Comparison of ENCODE assay signal across 12 cellular contexts in the genomic region with DNA sequence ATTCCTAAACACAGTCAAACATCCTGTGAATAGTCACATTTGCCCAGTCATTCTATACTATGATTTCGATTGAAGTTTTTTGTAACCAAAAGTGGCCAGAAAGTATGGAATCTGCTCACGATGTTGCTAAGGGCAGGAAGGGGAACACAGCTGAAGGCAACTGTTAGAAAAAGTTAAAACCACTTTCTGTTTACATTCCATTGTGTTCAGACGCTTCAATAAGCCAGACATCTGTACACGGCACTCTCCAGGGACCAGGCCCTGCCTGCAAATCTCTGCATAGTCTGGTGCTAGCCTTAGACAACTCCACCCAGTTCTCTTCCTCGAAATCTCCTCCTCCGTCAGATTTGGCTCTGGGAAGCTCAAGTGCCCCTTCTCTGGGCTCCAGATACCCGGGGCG. TPM values are rescaled to one million over a fixed set of nuclear protein-coding genes. Genes with fewer than 3 reads are reported as not detected.
DNase-seq lines count a peak whose midpoint lies in the region; ATAC-seq and FAIRE-seq lines count a peak whose summit lies in the region.
"Had no signal": no experiment of that assay in that cellular context is flagged by ENCODE, and none has a peak within 500 bp of the region (broad histone marks: within the 10 kb centered on the region; RNA-seq: fewer than 3 reads in every experiment).

No MANE protein-coding gene starts in this region.

- 7% methylated on average over 8 of the region's 8 CpGs for WGBS in mesenchymal stem cell
- WGBS in neuronal stem cell (ENCODE audit: extremely low coverage in 2 of 2, insufficient read length in 2 of 2, insufficient replicate concordance in 1 of 2), 2 donors = no CpG with 5 or more reads among the region's 8 CpGs

- H3K4me2 ChIP-seq in mesenchymal stem cell (ENCODE audit: low read length, poor library complexity, severe bottlenecking) (no peak overlapping the region), neuronal stem cell (ENCODE audit: insufficient read depth, low read length, poor library complexity, severe bottlenecking) (no peak overlapping the region)

- peak overlapping the region; percentile 3 for H3K9ac ChIP-seq in mesenchymal stem cell (ENCODE audit: low read length)
- H3K9ac ChIP-seq in subcutaneous abdominal adipose tissue (ENCODE audit: low read length in 5 of 5) = peak overlapping the region in 2 of 5 donors; percentile 51 to 59
- no peak overlapping the region for H3K9ac ChIP-seq in neuronal stem cell (ENCODE audit: low read depth, low read length, poor library complexity)

- no peak overlapping the region for H2AFZ ChIP-seq in mesenchymal stem cell (ENCODE audit: low read depth, low read length)
- no peak overlapping the region for H2AFZ ChIP-seq in neuronal stem cell (ENCODE audit: low read length)

- peak; percentile 43 for FAIRE-seq in endometrium (lab: Jason Lieb, UNC)

- ATAC-seq in HG02678 (IDR thresholded peaks at IDR 0.05; ENCODE audit: unreplicated experiment) (no peak), HG02852 (IDR thresholded peaks at IDR 0.05; ENCODE audit: unreplicated experiment) (no peak)

- H3K4me1 ChIP-seq in mesenchymal stem cell (ENCODE audit: control insufficient read depth, insufficient read depth, low read depth, low read length) (peaks cover 2% of the 10 kb centered on the region), subcutaneous abdominal adipose tissue (ENCODE audit: control insufficient read depth in 5 of 5, insufficient read depth in 5 of 5, low read length in 5 of 5) (peaks cover 0 to 11% (median 8%) of the 10 kb centered on the region in 5 donors), neuronal stem cell (ENCODE audit: control insufficient read depth in 2 of 2, insufficient read depth in 1 of 2, low read depth in 1 of 2, low read length in 2 of 2) (no peaks in the 10 kb centered on the region)

- peaks cover 3% of the 10 kb centered on the region for H3K79me1 ChIP-seq in mesenchymal stem cell (replicated peaks; ENCODE audit: low read length, poor library complexity, severe bottlenecking)
- H3K79me1 ChIP-seq in neuronal stem cell (ENCODE audit: low read depth, low read length) = no peaks in the 10 kb centered on the region

- H2BK12ac ChIP-seq in mesenchymal stem cell (ENCODE audit: low read length in 2 of 2) (no peak overlapping the region), neuronal stem cell (ENCODE audit: low read length) (no peak overlapping the region)

- H3K9me3 ChIP-seq in mesenchymal stem cell (ENCODE audit: control insufficient read depth, low read length) = no peaks in the 10 kb centered on the region
- H3K9me3 ChIP-seq in subcutaneous abdominal adipose tissue (ENCODE audit: control insufficient read depth in 5 of 5, low read length in 5 of 5) = no peaks in the 10 kb centered on the region
- H3K9me3 ChIP-seq in neuronal stem cell (replicated peaks in 1 of 2; ENCODE audit: control insufficient read depth in 2 of 2, insufficient read depth in 1 of 2, low read depth in 1 of 2, low read length in 2 of 2) = no peaks in the 10 kb centered on the region

- H2BK15ac ChIP-seq in mesenchymal stem cell (ENCODE audit: low read depth, poor library complexity, severe bottlenecking) (no peak overlapping the region), neuronal stem cell (ENCODE audit: low read length) (no peak overlapping the region)

- peak overlapping the region; percentile 82 for H4K91ac ChIP-seq in mesenchymal stem cell (ENCODE audit: low read length)
- H4K91ac ChIP-seq in neuronal stem cell (ENCODE audit: low read depth, low read length, poor library complexity) = no peak overlapping the region

- H3K4me3 ChIP-seq in mesenchymal stem cell (ENCODE audit: insufficient read depth in 1 of 2, low read depth in 1 of 2, low read length in 2 of 2) = no peak overlapping the region
- peak overlapping the region in 2 of 5 donors; percentile 5 to 37 for H3K4me3 ChIP-seq in subcutaneous abdominal adipose tissue (ENCODE audit: low read depth in 1 of 5, low read length in 5 of 5)
- H3K4me3 ChIP-seq in neuronal stem cell (ENCODE audit: low read length in 2 of 2) = no peak overlapping the region

- no peak overlapping the region for H2BK120ac ChIP-seq in mesenchymal stem cell (ENCODE audit: low read depth, low read length)
- H2BK120ac ChIP-seq in neuronal stem cell (ENCODE audit: low read depth, low read length) = no peak overlapping the region

- H3K4ac ChIP-seq in mesenchymal stem cell (ENCODE audit: low read depth in 1 of 2, low read length in 2 of 2) (peak overlapping the region in 1 of 2 experiments; percentile 46), neuronal stem cell (ENCODE audit: low read length) (no peak overlapping the region)

- peak overlapping the region in 1 of 2 experiments; percentile 87 for H3K18ac ChIP-seq in mesenchymal stem cell (ENCODE audit: low read depth in 1 of 2, low read length in 2 of 2)
- H3K18ac ChIP-seq in neuronal stem cell (ENCODE audit: low read length) = no peak overlapping the region

- H3K27me3 ChIP-seq in mesenchymal stem cell (ENCODE audit: control insufficient read depth in 1 of 2, insufficient read depth in 1 of 2, low read length in 2 of 2) (no peaks in the 10 kb centered on the region), subcutaneous abdominal adipose tissue (ENCODE audit: control insufficient read depth in 5 of 5, insufficient read depth in 4 of 5, low read length in 5 of 5) (no peaks in the 10 kb centered on the region), neuronal stem cell (ENCODE audit: control insufficient read depth in 3 of 3, insufficient read depth in 3 of 3, low read depth in 1 of 3, low read length in 3 of 3) (no peaks in the 10 kb centered on the region)

- H3K14ac ChIP-seq in mesenchymal stem cell (ENCODE audit: low read length in 2 of 2) (no peak overlapping the region), neuronal stem cell (ENCODE audit: low read length) (no peak overlapping the region)

- no peak overlapping the region for H3K23ac ChIP-seq in mesenchymal stem cell (ENCODE audit: low read length in 2 of 2)
- no peak overlapping the region for H3K23ac ChIP-seq in neuronal stem cell (ENCODE audit: low read depth, low read length, poor library complexity)

- H3K27ac ChIP-seq in mesenchymal stem cell (ENCODE audit: low read length, poor library complexity, severe bottlenecking) (peak overlapping the region; percentile 43), subcutaneous abdominal adipose tissue (ENCODE audit: low read depth, low read length) (peak overlapping the region; percentile 17), neuronal stem cell (replicated peaks; ENCODE audit: low read length) (no peak overlapping the region)

- peak overlapping the region; percentile 72 for H4K8ac ChIP-seq in mesenchymal stem cell (ENCODE audit: low read length)
- H4K8ac ChIP-seq in neuronal stem cell (ENCODE audit: low read depth, low read length) = no peak overlapping the region

- H3K36me3 ChIP-seq in mesenchymal stem cell (ENCODE audit: control insufficient read depth in 1 of 2, insufficient read depth in 2 of 2, low read depth in 1 of 2, low read length in 2 of 2) = peaks cover 19 to 24% of the 10 kb centered on the region in 2 experiments
- peaks cover 3 to 16% (median 4%) of the 10 kb centered on the region in 5 donors for H3K36me3 ChIP-seq in subcutaneous abdominal adipose tissue (ENCODE audit: control insufficient read depth in 5 of 5, insufficient read depth in 5 of 5, low read length in 5 of 5)
- H3K36me3 ChIP-seq in neuronal stem cell (replicated peaks in 1 of 2; ENCODE audit: control insufficient read depth in 2 of 2, insufficient read depth in 2 of 2, low read length in 2 of 2) = peaks cover 0 to 18% of the 10 kb centered on the region in 2 donors

- H2AK5ac ChIP-seq in mesenchymal stem cell (ENCODE audit: low read length, severe bottlenecking) = no peak overlapping the region
- H2AK5ac ChIP-seq in neuronal stem cell (ENCODE audit: low read depth, low read length) = no peak overlapping the region

- DNase-seq in HCEC 1CT (peak; percentile 52), mesenchymal stem cell (peak; percentile 92), nucleus accumbens (lab: John Stamatoyannopoulos, UW) (no peak), neuronal stem cell (ENCODE audit: low spot score) (no peak)
- DNase-seq: activated T-cell treated with anti-CD3 and anti-CD28 coated beads for 4 hours, cerebellar nuclear complex, NCI-H526 treated with DMSO at 0.1 percent for 48 hours, T-helper 2 cell had no signal

- H2BK5ac ChIP-seq in mesenchymal stem cell (ENCODE audit: low read depth, low read length, poor library complexity, severe bottlenecking) (no peak overlapping the region), neuronal stem cell (ENCODE audit: low read length) (no peak overlapping the region)

RNA-seq across cellular contexts. Expression of a gene that starts 17.0 kb away (rescaled TPM):
- 54.5 TPM for polyA plus RNA-seq in mesenchymal stem cell (2013, experiment 1 of 2)
- polyA plus RNA-seq in mesenchymal stem cell (2013, experiment 2 of 2) = 54.2 TPM
- 17.6 TPM for polyA plus RNA-seq in neuronal stem cell (2013, experiment 1 of 2)
- 17.4 TPM for polyA plus RNA-seq in neuronal stem cell (2013, experiment 2 of 2)

RNA-seq across cellular contexts. Expression of a gene that starts 36.4 kb away (rescaled TPM):
- polyA plus RNA-seq in mesenchymal stem cell (2013, experiment 1 of 2) = 32.4 TPM
- polyA plus RNA-seq in mesenchymal stem cell (2013, experiment 2 of 2) = 29.5 TPM
- polyA plus RNA-seq in neuronal stem cell (2013, experiment 1 of 2) = 39.7 TPM
- 37.4 TPM for polyA plus RNA-seq in neuronal stem cell (2013, experiment 2 of 2)

RNA-seq across cellular contexts. Expression of a gene that starts 36.5 kb away (rescaled TPM):
- 286 TPM for polyA plus RNA-seq in mesenchymal stem cell (2013, experiment 1 of 2)
- polyA plus RNA-seq in mesenchymal stem cell (2013, experiment 2 of 2) = 277 TPM
- 189 TPM for polyA plus RNA-seq in neuronal stem cell (2013, experiment 1 of 2)
- polyA plus RNA-seq in neuronal stem cell (2013, experiment 2 of 2) = 179 TPM

Comparison
In these comparisons a context has a peak if more than half of its experiments do, and no peak if none do; other contexts are left out.
1. DNase-seq: peak in HCEC 1CT (single experiment) and mesenchymal stem cell (single experiment); none in nucleus accumbens (0 of 56) and neuronal stem cell (single experiment).